8 cellular contexts compared by ENCODE assay signal in the genomic region with DNA sequence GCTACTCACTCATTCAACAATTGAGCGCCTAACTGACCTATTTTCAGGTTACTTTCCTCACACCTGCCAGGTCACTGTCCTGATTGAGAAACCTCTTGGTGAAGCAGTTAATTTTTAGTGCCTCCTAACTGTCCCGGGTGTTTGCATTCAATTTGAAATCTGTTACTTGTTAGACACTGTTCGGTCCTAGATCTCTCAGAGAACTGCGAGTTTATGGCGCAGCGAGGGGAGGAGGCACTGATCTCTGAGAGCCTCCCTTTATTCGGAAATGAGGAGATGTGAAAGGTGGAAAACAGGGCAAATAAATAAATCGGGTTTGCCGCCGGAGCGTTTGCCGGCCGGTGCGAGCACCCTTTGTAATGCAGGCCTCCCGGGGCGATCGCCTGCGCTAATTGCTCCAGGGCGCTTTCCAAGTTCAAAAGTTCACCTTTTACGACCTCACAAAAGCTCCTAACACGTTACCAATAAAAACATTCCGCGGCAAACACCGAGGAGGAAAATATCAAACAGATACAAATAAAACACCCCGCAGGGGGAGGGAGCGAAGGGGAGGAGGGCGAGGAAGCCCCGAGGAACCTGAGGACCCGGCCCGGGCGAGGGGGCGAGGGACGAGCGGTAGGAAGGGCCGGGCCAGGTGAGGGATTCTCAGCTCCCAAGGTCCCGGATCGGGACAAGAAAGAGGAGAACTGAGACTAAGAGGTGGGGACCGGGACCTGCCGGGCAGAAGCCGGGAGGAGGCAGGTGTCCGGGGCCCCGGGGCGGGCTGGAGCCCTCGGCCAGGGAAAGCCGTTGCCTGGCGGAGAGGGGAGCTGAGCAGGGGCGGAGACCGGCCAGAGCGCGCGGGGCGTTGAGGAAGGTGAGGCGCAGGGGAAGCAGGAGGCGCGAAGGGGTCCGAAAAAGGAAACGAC. TPM values are rescaled to one million over a fixed set of nuclear protein-coding genes. Genes with fewer than 3 reads are reported as not detected.
DNase-seq lines count a peak whose midpoint lies in the region; ATAC-seq and TF ChIP-seq lines count a peak whose summit lies in the region.

No MANE protein-coding gene starts in this region.

- in situ Hi-C loops in IMR-90 (cut with MboI; ENCODE audit: low sequenced_read_pairs) = loop anchor here (5.0 to 10.0 kb wide), 3 partner anchors 83 to 603 kb away; partner anchors contain the start of genes SCAI and WDR38

- H3K79me1 ChIP-seq in IMR-90 (ENCODE audit: low read depth in 1 of 2, low read length in 2 of 2) = no peaks in the 10 kb centered on the region

- no peak overlapping the region for H3K56ac ChIP-seq in IMR-90 (ENCODE audit: extremely low read depth, insufficient read depth, low read length)

- H3K27ac Mint-ChIP-seq in CD8-positive, alpha-beta memory T cell = peak overlapping the region in 6 of 8 donors; percentile 17 to 74 (median 60)
- H3K27ac Mint-ChIP-seq in activated CD8-positive, alpha-beta T cell treated with anti-CD3 and anti-CD28 coated beads, Interleukin-2, amount 10 ng/mL, durations not matched to agents 7 days and 5 days = no peak overlapping the region
- peak overlapping the region; percentile 57 for H3K27ac Mint-ChIP-seq in glutamatergic neuron (ENCODE audit: unreplicated experiment)

- peaks cover 0 to 2% (median 0%) of the 10 kb centered on the region in 3 donors for H3K36me3 Mint-ChIP-seq in CD8-positive, alpha-beta memory T cell
- H3K36me3 Mint-ChIP-seq in activated CD8-positive, alpha-beta T cell treated with anti-CD3 and anti-CD28 coated beads, Interleukin-2, amount 10 ng/mL, durations not matched to agents 7 days and 5 days (ENCODE audit: low read depth) = peaks cover 1% of the 10 kb centered on the region
- H3K36me3 Mint-ChIP-seq in glutamatergic neuron (ENCODE audit: unreplicated experiment) = no peaks in the 10 kb centered on the region

- no peak overlapping the region for H2BK15ac ChIP-seq in IMR-90 (ENCODE audit: low read depth, low read length)

- peak in 1 of 5 donors; percentile 15 for DNase-seq in CD8-positive, alpha-beta memory T cell
- DNase-seq in IMR-90 (no peak), glutamatergic neuron (peak; percentile 66), psoas muscle (peak in 1 of 2 donors; percentile 62), AML-193 (lab: John Stamatoyannopoulos, UW) (no peak)
- no peak for DNase-seq in activated CD8-positive, alpha-beta T cell treated with anti-CD3 and anti-CD28 coated beads, Interleukin-2, amount 10 ng/mL, durations not matched to agents 7 days and 5 days

- TF ChIP-seq CTCF in IMR-90 (conservative IDR thresholded peaks at IDR 0.05; ENCODE audit: low read depth, low read length) = no peak
- no peak for TF ChIP-seq CTCF in glutamatergic neuron (IDR thresholded peaks at IDR 0.05; ENCODE audit: partially characterized antibody, unreplicated experiment)
- TF ChIP-seq CTCF in psoas muscle (IDR thresholded peaks at IDR 0.05) = no peak

- H4K5ac ChIP-seq in IMR-90 (ENCODE audit: low read depth, low read length) = no peak overlapping the region

- dilution Hi-C loops in IMR-90 (cut with HindIII; ENCODE audit: low sequenced_read_pairs, unreplicated experiment) = no loop called here

- CTCF ChIA-PET in CD8-positive, alpha-beta memory T cell (lab: Charles Lee) = interaction anchor here (1.1 to 5.3 kb wide), 6 partner anchors 7 to 1627 kb away, joined by 3 to 15 read pairs (median 4); partner anchors contain the start of genes ARPC5L, OLFML2A, RPL35 and WDR38
- CTCF ChIA-PET in IMR-90 (lab: Yijun Ruan, JAX) = interaction anchor here (0.6 to 9.5 kb wide), 6 partner anchors 44 to 1172 kb away, joined by 3 to 165 read pairs (median 3); partner anchors contain the start of gene WDR38
- CTCF ChIA-PET in activated CD8-positive, alpha-beta T cell treated with anti-CD3 and anti-CD28 coated beads, Interleukin-2, amount 10 ng/mL, durations not matched to agents 7 days and 5 days (lab: Charles Lee) = interaction anchor here (0.9 to 12.6 kb wide), 5 partner anchors 7 to 218 kb away, joined by 3 to 316 read pairs (median 7); partner anchors contain the start of genes ARPC5L, OLFML2A, RPL35 and WDR38

- H4K20me1 ChIP-seq in IMR-90 (ENCODE audit: insufficient read depth, low read length) = peaks cover 12% of the 10 kb centered on the region

- no peak for TF ChIP-seq RAD21 in IMR-90 (IDR thresholded peaks at IDR 0.05; ENCODE audit: low read length)

- no peak overlapping the region for H2AK5ac ChIP-seq in IMR-90 (ENCODE audit: low read depth, low read length)

- H3K14ac ChIP-seq in IMR-90 (replicated peaks; ENCODE audit: low read depth, low read length) = no peak overlapping the region

- H3K9ac ChIP-seq in IMR-90 (ENCODE audit: low read depth, low read length) = no peak overlapping the region

- ATAC-seq in IMR-90 (ENCODE audit: low read depth) (no peak), psoas muscle (no peak), HG02852 (IDR thresholded peaks at IDR 0.05; ENCODE audit: unreplicated experiment) (no peak), HG02642 (IDR thresholded peaks at IDR 0.05; ENCODE audit: poor library complexity, unreplicated experiment) (no peak)
- ATAC-seq in activated CD8-positive, alpha-beta T cell treated with anti-CD3 and anti-CD28 coated beads, Interleukin-2, amount 10 ng/mL, durations not matched to agents 7 days and 5 days = no peak

- no peak overlapping the region for H4K8ac ChIP-seq in IMR-90 (ENCODE audit: low read depth in 2 of 2, low read length in 2 of 2)

- no peak overlapping the region for H3K4ac ChIP-seq in IMR-90 (ENCODE audit: low read depth, low read length)

- H2BK5ac ChIP-seq in IMR-90 (ENCODE audit: low read depth, low read length, poor library complexity, severe bottlenecking) = no peak overlapping the region

- intact Hi-C loops in IMR-90 (cut with micrococcal nuclease) = no loop called here
- intact Hi-C loops in psoas muscle (cut with DNase I) = loop anchor here (5.0 to 10.0 kb wide), 2 partner anchors 373 to 605 kb away; partner anchors contain the start of gene SCAI (in 1 of the 2)

- H3K27ac ChIP-seq in CD8-positive, alpha-beta memory T cell (ENCODE audit: low read depth, low read length) = peak overlapping the region; percentile 27
- H3K27ac ChIP-seq in IMR-90 (ENCODE audit: insufficient read depth, low read length) (no peak overlapping the region), psoas muscle (no peak overlapping the region)

- H3K18ac ChIP-seq in IMR-90 (ENCODE audit: low read depth, low read length) = no peak overlapping the region

- no peaks in the 10 kb centered on the region for H3K36me3 ChIP-seq in CD8-positive, alpha-beta memory T cell (ENCODE audit: insufficient read depth, low read length)
- H3K36me3 ChIP-seq in IMR-90 (ENCODE audit: control insufficient read depth, insufficient read depth, low read length) (no peaks in the 10 kb centered on the region), psoas muscle (ENCODE audit: insufficient read depth in 1 of 2, low read depth in 1 of 2) (no peaks in the 10 kb centered on the region)

- BruUV-seq in IMR-90 (replicated peaks; lab: Mats Ljungman, UMichigan) = no TSS peak

- no peaks in the 10 kb centered on the region for H3K9me3 ChIP-seq in CD8-positive, alpha-beta memory T cell (ENCODE audit: low read length)
- H3K9me3 ChIP-seq in IMR-90 (ENCODE audit: control insufficient read depth, insufficient read depth, low read length) = no peaks in the 10 kb centered on the region
- H3K9me3 ChIP-seq in psoas muscle = no peaks in the 10 kb centered on the region

- no peaks in the 10 kb centered on the region for H3K9me1 ChIP-seq in IMR-90 (ENCODE audit: insufficient read depth, low read length)

- POLR2A ChIA-PET in CD8-positive, alpha-beta memory T cell (lab: Charles Lee) = interaction anchor here (0.6 to 2.8 kb wide), 2 partner anchors 92 to 215 kb away, joined by 3 to 17 read pairs; partner anchors contain the start of genes ARPC5L and RPL35
- POLR2A ChIA-PET in IMR-90 (lab: Charles Lee; ENCODE audit: unreplicated experiment) = interaction anchor here (0.6 kb wide), 1 partner anchor 87 kb away, joined by 4 read pairs; no protein-coding TSS in a partner anchor
- POLR2A ChIA-PET in activated CD8-positive, alpha-beta T cell treated with anti-CD3 and anti-CD28 coated beads, Interleukin-2, amount 10 ng/mL, durations not matched to agents 7 days and 5 days (lab: Charles Lee) = interaction anchor here (1.0 to 1.2 kb wide), 2 partner anchors 82 to 472 kb away, joined by 3 to 6 read pairs; partner anchors contain the start of gene HSPA5

- H2AFZ ChIP-seq in IMR-90 (replicated peaks; ENCODE audit: low read length, poor library complexity) = peak overlapping the region; percentile 26

- peak overlapping the region; percentile 2 for H2AK9ac ChIP-seq in IMR-90 (replicated peaks; ENCODE audit: low read depth, low read length, poor library complexity)

- H3K27me3 ChIP-seq in CD8-positive, alpha-beta memory T cell (ENCODE audit: insufficient read depth, low read length, poor library complexity, severe bottlenecking) = peaks cover 56% of the 10 kb centered on the region
- H3K27me3 ChIP-seq in IMR-90 (ENCODE audit: control insufficient read depth, insufficient read depth, low read length) (peaks cover 52% of the 10 kb centered on the region), psoas muscle (ENCODE audit: insufficient read depth in 3 of 3, low read length in 2 of 3) (peaks cover 2 to 10% (median 3%) of the 10 kb centered on the region in 3 donors)

- peaks cover 0 to 4% (median 0%) of the 10 kb centered on the region in 5 donors for H3K9me3 Mint-ChIP-seq in CD8-positive, alpha-beta memory T cell
- no peaks in the 10 kb centered on the region for H3K9me3 Mint-ChIP-seq in activated CD8-positive, alpha-beta T cell treated with anti-CD3 and anti-CD28 coated beads, Interleukin-2, amount 10 ng/mL, durations not matched to agents 7 days and 5 days (ENCODE audit: insufficient read depth)
- H3K9me3 Mint-ChIP-seq in glutamatergic neuron (ENCODE audit: unreplicated experiment) = peaks cover 14% of the 10 kb centered on the region

- H3K23ac ChIP-seq in IMR-90 (ENCODE audit: low read depth, low read length) = peak overlapping the region; percentile 87

- H3K27me3 Mint-ChIP-seq in CD8-positive, alpha-beta memory T cell = peaks cover 47 to 80% of the 10 kb centered on the region in 2 donors
- H3K27me3 Mint-ChIP-seq in activated CD8-positive, alpha-beta T cell treated with anti-CD3 and anti-CD28 coated beads, Interleukin-2, amount 10 ng/mL, durations not matched to agents 7 days and 5 days (ENCODE audit: low read depth) = peaks cover 60% of the 10 kb centered on the region
- peaks cover 18% of the 10 kb centered on the region for H3K27me3 Mint-ChIP-seq in glutamatergic neuron (ENCODE audit: unreplicated experiment)

- peak overlapping the region; percentile 80 to 90 (median 87) for H3K4me3 Mint-ChIP-seq in CD8-positive, alpha-beta memory T cell
- peak overlapping the region; percentile 77 for H3K4me3 Mint-ChIP-seq in activated CD8-positive, alpha-beta T cell treated with anti-CD3 and anti-CD28 coated beads, Interleukin-2, amount 10 ng/mL, durations not matched to agents 7 days and 5 days
- peak overlapping the region; percentile 90 for H3K4me3 Mint-ChIP-seq in glutamatergic neuron (ENCODE audit: unreplicated experiment)

- H3K4me1 ChIP-seq in CD8-positive, alpha-beta memory T cell (ENCODE audit: insufficient read depth, low read length) = peaks cover 24% of the 10 kb centered on the region
- H3K4me1 ChIP-seq in IMR-90 (ENCODE audit: control insufficient read depth, insufficient read depth, low read length) (peaks cover 2% of the 10 kb centered on the region; the same call in 1 of the 2 replicates), psoas muscle (peaks cover 8% of the 10 kb centered on the region)

- H3K4me3 ChIP-seq in CD8-positive, alpha-beta memory T cell (ENCODE audit: low read length) = peak overlapping the region; percentile 29
- no peak overlapping the region for H3K4me3 ChIP-seq in IMR-90 (ENCODE audit: insufficient read depth, low read depth, low read length)
- H3K4me3 ChIP-seq in psoas muscle = peak overlapping the region; percentile 91

- H2BK120ac ChIP-seq in IMR-90 (ENCODE audit: low read depth, low read length) = no peak overlapping the region

- H3K4me1 Mint-ChIP-seq in CD8-positive, alpha-beta memory T cell = peaks cover 28 to 43% (median 33%) of the 10 kb centered on the region in 3 donors
- peaks cover 44% of the 10 kb centered on the region for H3K4me1 Mint-ChIP-seq in activated CD8-positive, alpha-beta T cell treated with anti-CD3 and anti-CD28 coated beads, Interleukin-2, amount 10 ng/mL, durations not matched to agents 7 days and 5 days (ENCODE audit: low read depth)
- peaks cover 13% of the 10 kb centered on the region for H3K4me1 Mint-ChIP-seq in glutamatergic neuron (ENCODE audit: low read depth, unreplicated experiment)

- H3K4me2 ChIP-seq in IMR-90 (ENCODE audit: low read depth, low read length) = peak overlapping the region; percentile 76

- no peak overlapping the region for H2BK20ac ChIP-seq in IMR-90 (ENCODE audit: low read depth, low read length)

- no peak for TF ChIP-seq POLR2A in IMR-90 (IDR thresholded peaks at IDR 0.05; ENCODE audit: low read depth, low read length)

- 4% methylated on average over 24 of the region's 57 CpGs; no CpG with 5 or more reads in 1 of the 2 experiments for WGBS in IMR-90 (ENCODE audit: extremely low coverage in 2 of 2, insufficient read length in 1 of 2), 2 experiments
- 13 to 24% (median 14%) methylated on average over 55 to 57 of the region's 57 CpGs for WGBS in psoas muscle, 3 donors

- no peak overlapping the region for H4K91ac ChIP-seq in IMR-90 (ENCODE audit: insufficient read depth, low read depth, low read length)

RNA-seq across cellular contexts. Expression of gene NR6A1, which starts 1.4 kb away (rescaled TPM):
- 1 to 10 TPM; 2.4 to 3.0 TPM for total RNA-seq in CD8-positive, alpha-beta memory T cell
- polyA plus RNA-seq in CD8-positive, alpha-beta memory T cell = not detected
- 0.28 and 0.36 TPM in 2 replicates for total RNA-seq in IMR-90 (2012; rRNA removed)
- 0.10 and 0.14 TPM in 2 replicates for polyA plus RNA-seq in IMR-90 (2012; rRNA removed)
- polyA plus RNA-seq in IMR-90 (2012; cell fraction: cytosol; rRNA removed) = 0.03 TPM in 2 replicates
- polyA plus RNA-seq in IMR-90 (2012; cell fraction: nucleus; rRNA removed; ENCODE audit: low replicate concordance) = 0.46 and 0.58 TPM in 2 replicates
- under 1 TPM; 0.18 to 0.26 TPM for total RNA-seq in activated CD8-positive, alpha-beta T cell treated with anti-CD3 and anti-CD28 coated beads, Interleukin-2, amount 10 ng/mL, durations not matched to agents 7 days and 5 days
- total RNA-seq in glutamatergic neuron (ENCODE audit: unreplicated experiment) = 51.0 TPM
- total RNA-seq in psoas muscle = 1 to 10 TPM in 3 of 4 donors, under 1 TPM in 1; 0.54 to 2.6 (median 1.6) TPM
- polyA plus RNA-seq in psoas muscle = under 1 TPM; 0.32 to 0.70 (median 0.39) TPM

RNA-seq across cellular contexts. Expression of gene OLFML2A, which starts 7.2 kb away (rescaled TPM):
- total RNA-seq in CD8-positive, alpha-beta memory T cell = not detected
- polyA plus RNA-seq in CD8-positive, alpha-beta memory T cell = not detected
- total RNA-seq in IMR-90 (2012; rRNA removed) (1.4 and 2.0 TPM in 2 replicates), glutamatergic neuron (ENCODE audit: unreplicated experiment) (not detected), psoas muscle (10 to 100 TPM in 3 of 4 donors, 1 to 10 TPM in 1; 7.1 to 30.3 (median 13.2) TPM)
- polyA plus RNA-seq in IMR-90 (2012; rRNA removed) (4.7 and 5.9 TPM in 2 replicates), psoas muscle (1 to 10 TPM; 3.0 to 5.1 (median 4.0) TPM)
- polyA plus RNA-seq in IMR-90 (2012; cell fraction: cytosol; rRNA removed) = 5.6 and 18.2 TPM in 2 replicates
- 4.1 and 7.9 TPM in 2 replicates for polyA plus RNA-seq in IMR-90 (2012; cell fraction: nucleus; rRNA removed; ENCODE audit: low replicate concordance)
- not detected for total RNA-seq in activated CD8-positive, alpha-beta T cell treated with anti-CD3 and anti-CD28 coated beads, Interleukin-2, amount 10 ng/mL, durations not matched to agents 7 days and 5 days

Comparison
In these comparisons a context has a peak if more than half of its experiments do, and no peak if none do; other contexts are left out.
1. RNA of gene NR6A1, which starts 1.4 kb away (total RNA-seq): 51.0 TPM in glutamatergic neuron (single experiment); 2.4 to 3.0 TPM in CD8-positive, alpha-beta memory T cell, 0.54 to 2.6 TPM in psoas muscle, 0.28 to 0.36 TPM in IMR-90 and 0.18 to 0.26 TPM in activated CD8-positive, alpha-beta T cell treated with anti-CD3 and anti-CD28 coated beads, Interleukin-2, amount 10 ng/mL, durations not matched to agents 7 days and 5 days; every median in the first group is over 10 times any median in the second.
2. Peak in every context shown above with its lines, with median percentiles within 50 percentile points of each other: H3K4me3 Mint-ChIP-seq.